In the genomic region with DNA sequence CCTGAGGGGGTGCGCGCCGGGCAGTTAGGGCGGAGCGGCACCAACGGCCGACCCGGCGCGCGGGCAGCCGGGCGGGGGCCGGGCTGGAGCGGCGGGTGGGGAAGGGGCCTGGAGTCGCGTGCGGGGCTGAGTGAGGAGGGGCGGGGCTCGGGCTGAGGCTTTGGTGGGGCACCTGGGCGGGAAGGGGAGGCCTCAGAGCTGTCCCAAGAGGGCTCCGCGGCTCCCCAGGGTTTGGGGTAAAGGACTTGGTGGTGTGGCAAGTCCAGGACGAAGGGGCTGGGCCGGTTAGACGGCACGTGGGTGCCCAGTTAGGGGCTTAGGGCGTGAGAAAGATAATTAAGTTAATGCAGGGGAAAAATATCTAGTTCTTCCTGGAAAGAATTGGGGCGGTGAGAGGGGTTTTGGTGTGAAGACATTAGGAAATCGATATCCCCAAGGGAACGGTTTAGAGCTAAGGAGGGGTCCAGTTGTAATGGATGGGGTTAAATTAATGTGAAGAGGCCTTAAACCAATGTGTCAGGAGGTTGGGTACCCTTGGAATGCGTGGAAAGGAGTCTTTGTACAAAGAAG, we compare ENCODE assay signal across 8 cellular contexts. TPM values are rescaled to one million over a fixed set of nuclear protein-coding genes. Genes with fewer than 3 reads are reported as not detected.
DNase-seq lines count a peak whose midpoint lies in the region; ATAC-seq and TF ChIP-seq lines count a peak whose summit lies in the region.

No MANE protein-coding gene starts in this region.

- 0 to 1% (median 1%) methylated on average over 16 to 33 of the region's 33 CpGs for WGBS in adrenal gland, 4 donors

- in situ Hi-C loops in KBM-7 (cut with MboI; ENCODE audit: low pct_unique_long_range_greater_than_20kb, low sequenced_read_pairs), result no loop called here

- intact Hi-C loops in A673 (cut with micrococcal nuclease; ENCODE audit: unreplicated experiment), result no loop called here
- intact Hi-C loops in adrenal gland (cut with DNase I), result no loop called here
- intact Hi-C loops in left colon (cut with DNase I, micrococcal nuclease), result no loop called here

- H3K9me3 ChIP-seq in A673 (ENCODE audit: low read depth, low read length, poor library complexity, severe bottlenecking) (no peaks in the 10 kb centered on the region), adrenal gland (replicated peaks in 1 of 3) (no peaks in the 10 kb centered on the region)

- H3K4me3 ChIP-seq in A673 (ENCODE audit: low read depth, low read length, poor library complexity, severe bottlenecking), result peak overlapping the region; percentile 98
- peak overlapping the region in 3 of 4 donors; percentile 7 to 83 (median 80) for H3K4me3 ChIP-seq in adrenal gland

- peaks cover 16% of the 10 kb centered on the region for H3K4me1 ChIP-seq in A673 (ENCODE audit: insufficient read depth, low read length, poor library complexity, severe bottlenecking)
- peaks cover 14 to 21% of the 10 kb centered on the region in 2 donors for H3K4me1 ChIP-seq in adrenal gland (replicated peaks in 1 of 2)

- TF ChIP-seq POLR2A in adrenal gland (IDR thresholded peaks at IDR 0.05), result no peak

- TF ChIP-seq CTCF in A673 (conservative IDR thresholded peaks at IDR 0.05; ENCODE audit: low read depth, low read length), result no peak
- TF ChIP-seq CTCF in adrenal gland (IDR thresholded peaks at IDR 0.05), result no peak

- POLR2A ChIA-PET in A673 (lab: Charles Lee; ENCODE audit: low non-redundant PET), result interaction anchor here (0.7 kb wide), 1 partner anchor 139 kb away, joined by 3 read pairs; no protein-coding TSS in a partner anchor

- H3K27me3 ChIP-seq in A673 (replicated peaks; ENCODE audit: insufficient read depth, low read depth, low read length, poor library complexity) (no peaks in the 10 kb centered on the region), adrenal gland (no peaks in the 10 kb centered on the region)

- DNase-seq in A673 (ENCODE audit: low spot score) (peak; percentile 25), KBM-7 (peak; percentile 12), adrenal gland (peak in 3 of 7 donors; percentile 35 to 64 (median 47)), left colon (peak; percentile 56 to 64), occipital lobe (lab: John Stamatoyannopoulos, UW) (no peak)
- peak; percentile 15 for DNase-seq in stimulated activated CD8-positive, alpha-beta memory T cell treated with anti-CD3 and anti-CD28 coated beads, Interleukin-12 subunit alpha, Interleukin-12 subunit beta, amount 100 ng/mL, for 24 hours (ENCODE audit: extremely low read depth)

- no TSS peak for BruUV-seq in A673 (replicated peaks; lab: Mats Ljungman, UMichigan)

- CTCF ChIA-PET in A673 (lab: Charles Lee), result interaction anchor here (0.6 to 1.0 kb wide), 2 partner anchors 28 to 42 kb away, joined by 3 read pairs; no protein-coding TSS in a partner anchor

- ATAC-seq in left colon (peak; percentile 47), HG02610 (IDR thresholded peaks at IDR 0.05; ENCODE audit: unreplicated experiment) (no peak), GM21786 (IDR thresholded peaks at IDR 0.05; ENCODE audit: unreplicated experiment) (no peak)

- H3K36me3 ChIP-seq in A673 (ENCODE audit: insufficient read depth, low read length, poor library complexity, severe bottlenecking) (peaks cover 39% of the 10 kb centered on the region), adrenal gland (replicated peaks in 1 of 2) (peaks cover 0 to 29% of the 10 kb centered on the region in 2 donors)

- peak overlapping the region; percentile 94 for H3K27ac ChIP-seq in A673 (ENCODE audit: low read depth, low read length, poor library complexity, severe bottlenecking)
- peak overlapping the region; percentile 64 to 98 (median 95) for H3K27ac ChIP-seq in adrenal gland

RNA-seq across cellular contexts. Expression of a gene that starts 0.5 kb away (rescaled TPM):
- total RNA-seq in A673 (2021) (24.3 and 27.5 TPM in 2 replicates), adrenal gland (10 to 100 TPM in 7 of 8 donors, 1 to 10 TPM in 1; 9.6 to 16.9 (median 13.4) TPM), left colon (10 to 100 TPM; 11.0 to 14.0 TPM), occipital lobe (11.1 TPM)
- 1 to 10 TPM; 2.7 to 7.9 (median 5.4) TPM for polyA plus RNA-seq in adrenal gland

RNA-seq across cellular contexts. Expression of a gene that starts 6.5 kb away (rescaled TPM):
- 21.2 and 24.0 TPM in 2 replicates for total RNA-seq in A673 (2021)
- 1 to 10 TPM in 4 of 8 donors, under 1 TPM in 3, not detected in 1; 0.24 to 6.2 (median 1.0) TPM for total RNA-seq in adrenal gland
- polyA plus RNA-seq in adrenal gland, result 10 to 100 TPM in 1 of 3 donors, 1 to 10 TPM in 2; 2.3 to 11.9 (median 2.4) TPM
- 1 to 10 TPM; 1.0 to 2.6 TPM for total RNA-seq in left colon
- 20.0 TPM for total RNA-seq in occipital lobe

RNA-seq across cellular contexts. Expression of a gene that starts 55.8 kb away (rescaled TPM):
- total RNA-seq in A673 (2021), result 2.2 and 2.5 TPM in 2 replicates
- 1 to 10 TPM; 1.4 to 4.9 (median 2.9) TPM for total RNA-seq in adrenal gland
- 10 to 100 TPM in 1 of 3 donors, 1 to 10 TPM in 2; 4.2 to 17.2 (median 6.8) TPM for polyA plus RNA-seq in adrenal gland
- 1 to 10 TPM; 1.5 to 3.8 TPM for total RNA-seq in left colon
- 3.0 TPM for total RNA-seq in occipital lobe
